ENCODE assay signal across 22 cellular contexts in the genomic region with DNA sequence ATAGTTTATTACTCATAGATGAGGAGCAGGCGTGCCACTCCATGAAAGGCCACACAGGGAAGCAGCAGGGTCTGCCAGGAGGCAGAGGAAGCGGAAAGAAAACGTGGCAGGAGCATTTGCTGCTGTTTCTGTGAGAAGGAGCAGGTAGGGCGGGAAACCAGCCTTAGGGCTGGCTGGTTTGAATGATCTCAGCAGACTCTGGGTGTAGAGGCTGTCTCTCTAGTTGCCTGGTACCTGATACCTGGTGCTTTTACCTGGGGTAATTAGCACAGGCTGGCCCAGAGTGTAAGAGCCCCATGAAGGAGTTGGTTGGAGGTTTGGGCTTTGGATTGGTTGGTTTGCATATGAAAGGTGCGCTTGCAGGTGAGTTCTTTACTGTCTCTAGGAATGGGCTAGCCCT.
"Had no signal": no experiment of that assay in that cellular context is flagged by ENCODE, and none has a peak within 500 bp of the region (broad histone marks: within the 10 kb centered on the region; RNA-seq: fewer than 3 reads in every experiment).

No MANE protein-coding gene starts in this region.

- H3K27ac Mint-ChIP-seq: activated CD4-positive, alpha-beta T cell treated with anti-CD3 and anti-CD28 coated beads, Interleukin-2, amount 10 ng/mL, durations not matched to agents 24 days and 14 days; activated CD8-positive, alpha-beta T cell treated with anti-CD3 and anti-CD28 coated beads for 36 hours; activated T-cell treated with anti-CD3 and anti-CD28 coated beads, Interleukin-2, amount 50 U/mL, for 24 hours; stimulated activated naive CD8-positive, alpha-beta T cell treated with anti-CD3 and anti-CD28 coated beads, Interleukin-15, Interleukin-2, amounts not matched to agents 100 ng/mL and 50 ng/mL, for 24 hours had no signal

- H3K4me3 Mint-ChIP-seq: activated CD4-positive, alpha-beta T cell treated with anti-CD3 and anti-CD28 coated beads, Interleukin-2, amount 10 ng/mL, durations not matched to agents 24 days and 14 days; activated CD8-positive, alpha-beta T cell treated with anti-CD3 and anti-CD28 coated beads for 36 hours; activated T-cell treated with anti-CD3 and anti-CD28 coated beads, Interleukin-2, amount 50 U/mL, for 24 hours; stimulated activated naive CD8-positive, alpha-beta T cell treated with anti-CD3 and anti-CD28 coated beads, Interleukin-15, Interleukin-2, amounts not matched to agents 100 ng/mL and 50 ng/mL, for 24 hours had no signal

- H3K27ac ChIP-seq: brain microvascular endothelial cell, coronary artery, esophagus squamous epithelium, left lung, ovary, psoas muscle, tibial nerve, uterus had no signal

- H3K4me1 Mint-ChIP-seq: activated CD4-positive, alpha-beta T cell treated with anti-CD3 and anti-CD28 coated beads, Interleukin-2, amount 10 ng/mL, durations not matched to agents 24 days and 14 days had no signal

- H3K4me3 ChIP-seq: coronary artery, esophagus squamous epithelium, left lung, mucosa of descending colon, ovary, psoas muscle, tibial nerve, uterus had no signal

- ATAC-seq: activated CD8-positive, alpha-beta T cell treated with anti-CD3 and anti-CD28 coated beads for 36 hours; left lung; mucosa of descending colon; psoas muscle; right cardiac atrium had no signal

- H3K4me1 ChIP-seq: esophagus squamous epithelium, left lung, psoas muscle, tibial nerve, uterus had no signal

- DNase-seq: activated CD4-positive, alpha-beta T cell treated with anti-CD3 and anti-CD28 coated beads, Interleukin-2, amount 10 ng/mL, durations not matched to agents 24 days and 14 days; activated CD8-positive, alpha-beta T cell treated with anti-CD3 and anti-CD28 coated beads for 36 hours; activated naive CD4-positive, alpha-beta T cell treated with anti-CD3 and anti-CD28 coated beads, Interleukin-2, amount 50 U/mL, for 16 hours; activated T-cell treated with anti-CD3 and anti-CD28 coated beads, Interleukin-2, amount 50 U/mL, for 24 hours; aorta; brain microvascular endothelial cell; central memory CD4-positive, alpha-beta T cell; effector CD4-positive, alpha-beta T cell; esophagus squamous epithelium; left lung; mammary epithelial cell; mucosa of descending colon; naive B cell; ovary; psoas muscle; right cardiac atrium; stimulated activated CD4-positive, alpha-beta T cell treated with anti-CD3 and anti-CD28 coated beads, Interleukin-2, amount 100 ng/mL, for 24 hours; SW 1271; uterus had no signal

- H3K9me3 ChIP-seq: esophagus squamous epithelium, left lung, mucosa of descending colon, ovary, psoas muscle, tibial nerve, uterus had no signal

- H3K36me3 ChIP-seq: brain microvascular endothelial cell, esophagus squamous epithelium, ovary, tibial nerve, uterus had no signal

- H3K9me3 Mint-ChIP-seq: activated CD4-positive, alpha-beta T cell treated with anti-CD3 and anti-CD28 coated beads, Interleukin-2, amount 10 ng/mL, durations not matched to agents 24 days and 14 days; activated CD8-positive, alpha-beta T cell treated with anti-CD3 and anti-CD28 coated beads for 36 hours; activated T-cell treated with anti-CD3 and anti-CD28 coated beads, Interleukin-2, amount 50 U/mL, for 24 hours; naive B cell; stimulated activated naive CD8-positive, alpha-beta T cell treated with anti-CD3 and anti-CD28 coated beads, Interleukin-15, Interleukin-2, amounts not matched to agents 100 ng/mL and 50 ng/mL, for 24 hours had no signal

- H3K27me3 Mint-ChIP-seq: activated CD4-positive, alpha-beta T cell treated with anti-CD3 and anti-CD28 coated beads, Interleukin-2, amount 10 ng/mL, durations not matched to agents 24 days and 14 days; activated CD8-positive, alpha-beta T cell treated with anti-CD3 and anti-CD28 coated beads for 36 hours; activated T-cell treated with anti-CD3 and anti-CD28 coated beads, Interleukin-2, amount 50 U/mL, for 24 hours; naive B cell; stimulated activated naive CD8-positive, alpha-beta T cell treated with anti-CD3 and anti-CD28 coated beads, Interleukin-15, Interleukin-2, amounts not matched to agents 100 ng/mL and 50 ng/mL, for 24 hours had no signal

- H3K27me3 ChIP-seq: brain microvascular endothelial cell, ovary, tibial nerve, uterus had no signal
